ENCODE assay signal across 8 cellular contexts in genomic region chr1:220880726-220881506, GRCh38. TPM values are rescaled to one million over a fixed set of nuclear protein-coding genes. Genes with fewer than 3 reads are reported as not detected.
A peak's percentile ranks its signal among the peaks of the same experiment; 100 is the strongest.
DNase-seq lines count a peak whose midpoint lies in the region; ATAC-seq and TF ChIP-seq lines count a peak whose summit lies in the region.

No MANE protein-coding gene starts in this region.

- in situ Hi-C loops in mammary epithelial cell (cut with MboI; ENCODE audit: low sequenced_read_pairs in 2 of 2) (loop anchor here in 1 of 2 donors (25.0 kb wide), 1 partner anchor 556 kb away; no protein-coding TSS in a partner anchor), gastrocnemius medialis (cut with MboI; ENCODE audit: low sequenced_read_pairs in 4 of 4) (no loop called here)

- no peaks in the 10 kb centered on the region for H3K79me2 ChIP-seq in mammary epithelial cell (ENCODE audit: insufficient read depth, low read length)

- H3K27me3 Mint-ChIP-seq in MCF 10A (ENCODE audit: insufficient read depth, unreplicated experiment) = no peaks in the 10 kb centered on the region
- H3K27me3 Mint-ChIP-seq in activated T-helper 1 cell treated with anti-CD3 and anti-CD28 coated beads, Interleukin-12 subunit alpha, Interleukin-12 subunit beta, Interleukin-2, Interleukin-4 antibody, amounts not matched to agents 30 ng/mL and 10 ng/mL and 1 ng/mL, durations not matched to agents 14 hours and 24 hours and 36 hours (ENCODE audit: insufficient read depth) = peaks cover 55% of the 10 kb centered on the region

- no peak overlapping the region for H3K4me3 ChIP-seq in mammary epithelial cell (replicated peaks in 1 of 3; ENCODE audit: insufficient read depth in 1 of 3, low read depth in 2 of 3, low read length in 3 of 3)
- H3K4me3 ChIP-seq in right cardiac atrium (ENCODE audit: low read length) = peak overlapping the region; percentile 85
- H3K4me3 ChIP-seq in gastrocnemius medialis = peak overlapping the region; percentile 70 to 96 (median 94)

- H3K27ac ChIP-seq in mammary epithelial cell (ENCODE audit: insufficient read depth, low read depth, low read length) = no peak overlapping the region
- H3K27ac ChIP-seq in right cardiac atrium (ENCODE audit: low read length) = peak overlapping the region; percentile 84
- peak overlapping the region; percentile 87 to 94 (median 90) for H3K27ac ChIP-seq in gastrocnemius medialis

- ATAC-seq in right cardiac atrium = no peak
- no peak for ATAC-seq in gastrocnemius medialis
- ATAC-seq in HG02981 (IDR thresholded peaks at IDR 0.05; ENCODE audit: unreplicated experiment) = no peak
- ATAC-seq in GM21723 (IDR thresholded peaks at IDR 0.05; ENCODE audit: unreplicated experiment) = no peak

- POLR2A ChIA-PET in MCF 10A (lab: Yijun Ruan, JAX) = interaction anchor here (0.7 kb wide), 1 partner anchor 490 kb away, joined by 4 read pairs; no protein-coding TSS in a partner anchor

- H3K36me3 Mint-ChIP-seq in MCF 10A (ENCODE audit: insufficient read depth, unreplicated experiment) = no peaks in the 10 kb centered on the region
- peaks cover 9% of the 10 kb centered on the region for H3K36me3 Mint-ChIP-seq in activated T-helper 1 cell treated with anti-CD3 and anti-CD28 coated beads, Interleukin-12 subunit alpha, Interleukin-12 subunit beta, Interleukin-2, Interleukin-4 antibody, amounts not matched to agents 30 ng/mL and 10 ng/mL and 1 ng/mL, durations not matched to agents 14 hours and 24 hours and 36 hours (ENCODE audit: low read depth)

- H3K9me3 ChIP-seq in mammary epithelial cell (replicated peaks; ENCODE audit: insufficient read depth, low read length) (peaks cover 7% of the 10 kb centered on the region), right cardiac atrium (ENCODE audit: control insufficient read depth, low read length) (no peaks in the 10 kb centered on the region), gastrocnemius medialis (no peaks in the 10 kb centered on the region)

- H3K4me1 ChIP-seq in mammary epithelial cell (ENCODE audit: insufficient read depth, low read length) (peaks cover 12% of the 10 kb centered on the region), right cardiac atrium (ENCODE audit: control insufficient read depth, insufficient read depth, low read length) (peaks cover 2% of the 10 kb centered on the region), gastrocnemius medialis (peaks cover 4 to 13% of the 10 kb centered on the region in 2 donors)

- intact Hi-C loops in MCF 10A (cut with micrococcal nuclease) (no loop called here), mammary epithelial cell (cut with micrococcal nuclease) (no loop called here), right cardiac atrium (cut with DNase I) (loop anchor here in 1 of 4 donors (10.0 kb wide), 1 partner anchor 284 kb away; no protein-coding TSS in a partner anchor), gastrocnemius medialis (cut with DNase I; ENCODE audit: low total_unique reads) (loop anchor here (5.0 kb wide), 1 partner anchor 69 kb away; no protein-coding TSS in a partner anchor)
- intact Hi-C loops in activated T-helper 1 cell treated with anti-CD3 and anti-CD28 coated beads, Interleukin-12 subunit alpha, Interleukin-12 subunit beta, Interleukin-2, Interleukin-4 antibody, amounts not matched to agents 30 ng/mL and 10 ng/mL and 1 ng/mL, durations not matched to agents 14 hours and 24 hours and 36 hours (cut with micrococcal nuclease) = no loop called here

- BruUV-seq in MCF 10A (replicated peaks; lab: Mats Ljungman, UMichigan) (TSS peak; percentile 46), mammary epithelial cell (replicated peaks; lab: Mats Ljungman, UMichigan) (no TSS peak)

- H3K4me2 ChIP-seq in mammary epithelial cell (ENCODE audit: insufficient read depth, low read depth, low read length) = no peak overlapping the region

- no peaks in the 10 kb centered on the region for H4K20me1 ChIP-seq in mammary epithelial cell (ENCODE audit: insufficient read depth, low read length)

- H3K36me3 ChIP-seq in mammary epithelial cell (ENCODE audit: insufficient read depth, low read length) (no peaks in the 10 kb centered on the region), gastrocnemius medialis (peaks cover 0 to 38% of the 10 kb centered on the region in 2 donors)

- peak; percentile 21 to 35 for TF ChIP-seq POLR2A in gastrocnemius medialis (IDR thresholded peaks at IDR 0.05)

- no peak overlapping the region for H3K9ac ChIP-seq in mammary epithelial cell (ENCODE audit: insufficient read depth, low read length)

- DNase-seq in MCF 10A (ENCODE audit: unreplicated experiment) (no peak), mammary epithelial cell (no peak), right cardiac atrium (peak; percentile 65 to 86 (median 86)), gastrocnemius medialis (peak; percentile 46 to 51), NCI-H2227 treated with DMSO at 0.1 percent for 48 hours (lab: John Stamatoyannopoulos, UW) (no peak)
- DNase-seq in activated T-helper 1 cell treated with anti-CD3 and anti-CD28 coated beads, Interleukin-12 subunit alpha, Interleukin-12 subunit beta, Interleukin-2, Interleukin-4 antibody, amounts not matched to agents 30 ng/mL and 10 ng/mL and 1 ng/mL, durations not matched to agents 14 hours and 24 hours and 36 hours (ENCODE audit: low spot score) = no peak

- H2AFZ ChIP-seq in mammary epithelial cell (ENCODE audit: low read depth, low read length) = no peak overlapping the region

- H3K9me3 Mint-ChIP-seq in MCF 10A (ENCODE audit: unreplicated experiment) = no peaks in the 10 kb centered on the region
- no peaks in the 10 kb centered on the region for H3K9me3 Mint-ChIP-seq in activated T-helper 1 cell treated with anti-CD3 and anti-CD28 coated beads, Interleukin-12 subunit alpha, Interleukin-12 subunit beta, Interleukin-2, Interleukin-4 antibody, amounts not matched to agents 30 ng/mL and 10 ng/mL and 1 ng/mL, durations not matched to agents 14 hours and 24 hours and 36 hours

- 48% methylated on average over 34 of the region's 37 CpGs for WGBS in mammary epithelial cell (ENCODE audit: low coverage, missing lambda C conversion rate)
- 30% methylated on average over 37 of the region's 37 CpGs for WGBS in right cardiac atrium

- dilution Hi-C loops in mammary epithelial cell (cut with HindIII; ENCODE audit: low sequenced_read_pairs) = no loop called here

- H3K27me3 ChIP-seq in mammary epithelial cell (ENCODE audit: insufficient read depth, low read length) (peaks cover 50% of the 10 kb centered on the region), right cardiac atrium (ENCODE audit: control insufficient read depth, insufficient read depth) (no peaks in the 10 kb centered on the region), gastrocnemius medialis (no peaks in the 10 kb centered on the region)

- peaks cover 21% of the 10 kb centered on the region for H3K4me1 Mint-ChIP-seq in MCF 10A (ENCODE audit: insufficient read depth, unreplicated experiment)
- H3K4me1 Mint-ChIP-seq in activated T-helper 1 cell treated with anti-CD3 and anti-CD28 coated beads, Interleukin-12 subunit alpha, Interleukin-12 subunit beta, Interleukin-2, Interleukin-4 antibody, amounts not matched to agents 30 ng/mL and 10 ng/mL and 1 ng/mL, durations not matched to agents 14 hours and 24 hours and 36 hours (ENCODE audit: low read depth) = peaks cover 36% of the 10 kb centered on the region

- CTCF ChIA-PET in MCF 10A (lab: Yijun Ruan, JAX) (interaction anchor here (0.6 to 0.8 kb wide), 2 partner anchors 26 to 76 kb away, joined by 3 read pairs; no protein-coding TSS in a partner anchor), mammary epithelial cell (lab: Charles Lee; ENCODE audit: low non-redundant PET) (no interaction called here)

- H3K27ac Mint-ChIP-seq in MCF 10A (ENCODE audit: low read depth, unreplicated experiment) = peak overlapping the region; percentile 62
- H3K27ac Mint-ChIP-seq in activated T-helper 1 cell treated with anti-CD3 and anti-CD28 coated beads, Interleukin-12 subunit alpha, Interleukin-12 subunit beta, Interleukin-2, Interleukin-4 antibody, amounts not matched to agents 30 ng/mL and 10 ng/mL and 1 ng/mL, durations not matched to agents 14 hours and 24 hours and 36 hours = peak overlapping the region; percentile 53

- H3K4me3 Mint-ChIP-seq in MCF 10A (ENCODE audit: unreplicated experiment) = peak overlapping the region; percentile 75
- H3K4me3 Mint-ChIP-seq in activated T-helper 1 cell treated with anti-CD3 and anti-CD28 coated beads, Interleukin-12 subunit alpha, Interleukin-12 subunit beta, Interleukin-2, Interleukin-4 antibody, amounts not matched to agents 30 ng/mL and 10 ng/mL and 1 ng/mL, durations not matched to agents 14 hours and 24 hours and 36 hours = peak overlapping the region; percentile 82

- TF ChIP-seq CTCF in MCF 10A (IDR thresholded peaks at IDR 0.05; ENCODE audit: unreplicated experiment) (no peak), mammary epithelial cell (conservative IDR thresholded peaks at IDR 0.05 in 1 of 2, IDR thresholded peaks at IDR 0.05 in 1 of 2; ENCODE audit: extremely low read depth in 1 of 2, insufficient read depth in 1 of 2, low read depth in 1 of 2, low read length in 2 of 2) (no peak), gastrocnemius medialis (IDR thresholded peaks at IDR 0.05 in 4 of 5, conservative IDR thresholded peaks at IDR 0.05 in 1 of 5) (no peak)

RNA-seq across cellular contexts. Expression of gene HLX, which starts 1.7 kb away (rescaled TPM):
- total RNA-seq in MCF 10A (2022) (2.1 and 2.3 TPM in 2 replicates), mammary epithelial cell (under 1 TPM; 0.33 to 0.61 TPM), right cardiac atrium (1 to 10 TPM; 4.1 to 9.4 (median 6.9) TPM), gastrocnemius medialis (1 to 10 TPM; 3.5 to 8.3 (median 6.4) TPM)
- polyA plus RNA-seq in mammary epithelial cell (0.12 TPM), right cardiac atrium (9.7 TPM)
- not detected for polyA minus RNA-seq in mammary epithelial cell
- total RNA-seq in activated T-helper 1 cell treated with anti-CD3 and anti-CD28 coated beads, Interleukin-12 subunit alpha, Interleukin-12 subunit beta, Interleukin-2, Interleukin-4 antibody, amounts not matched to agents 30 ng/mL and 10 ng/mL and 1 ng/mL, durations not matched to agents 14 hours and 24 hours and 36 hours = 5.1 and 6.3 TPM in 2 replicates

Comparison
In these comparisons a context has a peak if more than half of its experiments do, and no peak if none do; other contexts are left out.
1. DNase-seq: peak in right cardiac atrium (3 of 3) and gastrocnemius medialis (2 of 2); none in MCF 10A (single experiment), mammary epithelial cell (single experiment), activated T-helper 1 cell treated with anti-CD3 and anti-CD28 coated beads, Interleukin-12 subunit alpha, Interleukin-12 subunit beta, Interleukin-2, Interleukin-4 antibody, amounts not matched to agents 30 ng/mL and 10 ng/mL and 1 ng/mL, durations not matched to agents 14 hours and 24 hours and 36 hours (single experiment) and NCI-H2227 treated with DMSO at 0.1 percent for 48 hours (single experiment).
2. H3K4me3 ChIP-seq: peak in right cardiac atrium (single experiment) and gastrocnemius medialis (4 of 4); none in mammary epithelial cell (0 of 3).